Comparison of ENCODE assay signal across 8 cellular contexts in the genomic region with DNA sequence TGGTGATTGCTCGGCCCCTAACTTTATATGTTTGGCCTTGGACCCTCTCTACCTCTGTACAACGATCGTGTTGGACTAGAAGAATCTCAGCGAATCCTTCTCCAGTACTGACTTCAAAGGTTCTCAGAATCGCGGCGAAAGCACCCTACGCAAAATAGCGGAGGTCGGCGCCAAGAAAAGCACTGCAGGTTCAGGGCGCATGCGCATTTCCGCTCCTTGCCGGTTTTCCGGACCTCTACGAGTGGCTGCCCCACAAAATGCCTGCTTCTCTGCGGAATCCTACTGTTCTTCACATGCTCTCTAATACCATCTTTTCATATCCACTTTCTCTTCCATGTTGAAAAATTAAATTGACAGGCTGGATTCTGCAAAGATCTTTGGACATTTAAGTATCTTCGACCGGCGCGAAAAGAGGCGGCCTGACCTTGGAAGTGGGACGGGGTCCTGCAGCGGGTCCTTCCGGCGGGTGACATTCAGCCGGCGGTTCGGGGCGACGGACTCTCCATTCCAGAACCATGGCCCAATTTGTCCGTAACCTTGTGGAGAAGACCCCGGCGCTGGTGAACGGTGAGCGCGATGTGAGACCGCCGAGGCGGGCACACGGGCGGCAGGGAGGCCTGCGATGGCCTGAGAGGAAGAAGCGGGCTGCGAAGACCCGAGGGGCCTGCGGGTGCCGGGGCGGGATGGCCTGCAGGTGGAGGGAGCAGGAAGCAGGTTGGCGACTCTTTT. TPM values are rescaled to one million over a fixed set of nuclear protein-coding genes. Genes with fewer than 3 reads are reported as not detected.
DNase-seq lines count a peak whose midpoint lies in the region; ATAC-seq and TF ChIP-seq lines count a peak whose summit lies in the region.

A gene with protein sequence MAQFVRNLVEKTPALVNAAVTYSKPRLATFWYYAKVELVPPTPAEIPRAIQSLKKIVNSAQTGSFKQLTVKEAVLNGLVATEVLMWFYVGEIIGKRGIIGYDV (plus strand): TSS at position 456 of the 729 bp plus-strand sequence. CDS start 60 bp downstream, at position 516.

- peak within 1 kb of the TSS; percentile 100 for H3K27ac Mint-ChIP-seq in nephron progenitor cell
- peak within 1 kb of the TSS; percentile 100 for H3K27ac Mint-ChIP-seq in stimulated activated naive CD8-positive, alpha-beta T cell treated with anti-CD3 and anti-CD28 coated beads, Interleukin-15, Interleukin-2, amounts not matched to agents 100 ng/mL and 50 ng/mL, for 24 hours

- H3K9me3 ChIP-seq in MG63: no peaks in the 10 kb centered on the region

- H3K36me3 ChIP-seq in MG63: peaks cover 28% of the 10 kb centered on the region

- DNase-seq in DMS 273 (lab: John Stamatoyannopoulos, UW; ENCODE audit: unreplicated experiment) (peak; percentile 93), MG63 (peak; percentile 88), SHP77 (lab: John Stamatoyannopoulos, UW) (peak; percentile 85 to 89), fibroblast of the conjunctiva (ENCODE audit: low read depth) (peak; percentile 81), nephron progenitor cell (peak; percentile 90)
- peak; percentile 96 for DNase-seq in activated effector memory CD4-positive, alpha-beta T cell treated with anti-CD3 and anti-CD28 coated beads, Interleukin-2, amount 50 U/mL, for 16 hours

- H3K4me3 Mint-ChIP-seq in nephron progenitor cell: peak within 1 kb of the TSS; percentile 95
- H3K4me3 Mint-ChIP-seq in stimulated activated naive CD8-positive, alpha-beta T cell treated with anti-CD3 and anti-CD28 coated beads, Interleukin-15, Interleukin-2, amounts not matched to agents 100 ng/mL and 50 ng/mL, for 24 hours: peak within 1 kb of the TSS; percentile 98

- H3K4me1 Mint-ChIP-seq in nephron progenitor cell: peaks cover 28% of the 10 kb centered on the region
- H3K4me1 Mint-ChIP-seq in stimulated activated naive CD8-positive, alpha-beta T cell treated with anti-CD3 and anti-CD28 coated beads, Interleukin-15, Interleukin-2, amounts not matched to agents 100 ng/mL and 50 ng/mL, for 24 hours (ENCODE audit: low read depth): peaks cover 72% of the 10 kb centered on the region

- no peaks in the 10 kb centered on the region; the same call in 1 of the 2 replicates for H3K27me3 ChIP-seq in MG63

- H3K4me3 ChIP-seq in MG63: peak within 1 kb of the TSS; percentile 92

- peaks cover 10% of the 10 kb centered on the region for H3K36me3 Mint-ChIP-seq in nephron progenitor cell (ENCODE audit: low read depth)
- peaks cover 62% of the 10 kb centered on the region for H3K36me3 Mint-ChIP-seq in stimulated activated naive CD8-positive, alpha-beta T cell treated with anti-CD3 and anti-CD28 coated beads, Interleukin-15, Interleukin-2, amounts not matched to agents 100 ng/mL and 50 ng/mL, for 24 hours (ENCODE audit: low read depth)

- ATAC-seq in GM21737 (IDR thresholded peaks at IDR 0.05; ENCODE audit: unreplicated experiment): peak; percentile 52

- no peak for TF ChIP-seq CTCF in nephron progenitor cell (IDR thresholded peaks at IDR 0.05)

- H3K27me3 Mint-ChIP-seq in nephron progenitor cell (ENCODE audit: low read depth, poor library complexity): peaks cover 2% of the 10 kb centered on the region
- H3K27me3 Mint-ChIP-seq in stimulated activated naive CD8-positive, alpha-beta T cell treated with anti-CD3 and anti-CD28 coated beads, Interleukin-15, Interleukin-2, amounts not matched to agents 100 ng/mL and 50 ng/mL, for 24 hours: no peaks in the 10 kb centered on the region

- H3K9me3 Mint-ChIP-seq in nephron progenitor cell: no peaks in the 10 kb centered on the region
- no peaks in the 10 kb centered on the region for H3K9me3 Mint-ChIP-seq in stimulated activated naive CD8-positive, alpha-beta T cell treated with anti-CD3 and anti-CD28 coated beads, Interleukin-15, Interleukin-2, amounts not matched to agents 100 ng/mL and 50 ng/mL, for 24 hours

RNA-seq across cellular contexts. Expression of the gene that starts here (rescaled TPM):
- 113 and 709 TPM in 2 replicates for total RNA-seq in MG63 (2014; rRNA removed; shearing (Covaris generic); ENCODE audit: low replicate concordance)

Comparison
In these comparisons a context has a peak if more than half of its experiments do, and no peak if none do; other contexts are left out.
1. Peak in every context shown above with its lines: DNase-seq, ATAC-seq and H3K4me3 ChIP-seq.